18 cellular contexts compared by ENCODE assay signal in the genomic region with DNA sequence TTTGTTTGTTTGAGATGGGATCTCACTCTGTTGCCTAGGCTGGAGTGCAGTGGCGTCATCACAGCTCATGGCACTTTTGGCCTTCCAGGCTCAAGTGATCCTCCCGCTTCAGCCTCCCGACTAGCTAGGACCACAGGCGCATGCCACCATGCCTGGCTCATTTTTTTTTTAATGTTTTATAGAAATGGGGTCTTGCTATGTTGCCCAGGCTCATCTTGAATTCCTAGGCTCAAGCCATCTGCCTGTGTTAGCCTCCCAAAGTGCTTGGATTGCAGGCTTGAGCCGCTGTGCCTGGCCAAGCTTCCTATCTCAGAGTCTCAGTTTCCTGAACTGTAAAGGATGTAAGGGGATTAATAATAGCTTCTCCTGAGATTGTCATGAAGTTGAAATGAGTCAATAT. TPM values are rescaled to one million over a fixed set of nuclear protein-coding genes. Genes with fewer than 3 reads are reported as not detected.
DNase-seq lines count a peak whose midpoint lies in the region; ATAC-seq and TF ChIP-seq lines count a peak whose summit lies in the region.
"Had no signal": no experiment of that assay in that cellular context is flagged by ENCODE, and none has a peak within 500 bp of the region (broad histone marks: within the 10 kb centered on the region; RNA-seq: fewer than 3 reads in every experiment).

No MANE protein-coding gene starts in this region.

- DNase-seq in natural killer cell, result no peak
- no peak for DNase-seq in natural killer cell treated with Interleukin-12 subunit alpha and Interleukin-12 subunit beta and Interleukin-15 and Interleukin-18, amount 100 ng/mL, for 72 hours (ENCODE audit: low spot score)
- no peak for DNase-seq in T-helper 17 cell
- no peak for DNase-seq in effector memory CD8-positive, alpha-beta T cell
- DNase-seq in stimulated activated effector memory CD8-positive, alpha-beta T cell treated with anti-CD3 and anti-CD28 coated beads, Interleukin-12 subunit alpha, Interleukin-12 subunit beta, amount 100 ng/mL, for 72 hours (ENCODE audit: low spot score in 2 of 2), result no peak
- no peak for DNase-seq in GF-D8 (lab: John Stamatoyannopoulos, UW)
- no peak for DNase-seq in SW480 (ENCODE audit: low spot score)
- DNase-seq: Calu3, DMS79 treated with DMSO at 0.1 percent for 48 hours, IMR-90, MM.1S, NCI-H2029 treated with DMSO at 0.1 percent for 48 hours, NCI-H446 treated with DMSO at 0.1 percent for 48 hours, NCI-H526 treated with DMSO at 0.1 percent for 48 hours, Right ventricle myocardium superior, RPMI8226 had no signal

- H3K9me3 ChIP-seq in T-helper 17 cell (ENCODE audit: control insufficient read depth, low read length, poor library complexity, severe bottlenecking), result no peaks in the 10 kb centered on the region
- H3K9me3 ChIP-seq: SJSA1 had no signal

- no peaks in the 10 kb centered on the region for H3K27me3 Mint-ChIP-seq in natural killer cell (ENCODE audit: low read depth in 2 of 2)
- no peaks in the 10 kb centered on the region for H3K27me3 Mint-ChIP-seq in natural killer cell treated with Interleukin-12 subunit alpha and Interleukin-12 subunit beta and Interleukin-15 and Interleukin-18, amount 100 ng/mL, for 72 hours
- H3K27me3 Mint-ChIP-seq in T-helper 17 cell, result no peaks in the 10 kb centered on the region
- H3K27me3 Mint-ChIP-seq in effector memory CD8-positive, alpha-beta T cell, result no peaks in the 10 kb centered on the region

- no peaks in the 10 kb centered on the region for H3K36me3 Mint-ChIP-seq in natural killer cell
- no peaks in the 10 kb centered on the region for H3K36me3 Mint-ChIP-seq in natural killer cell treated with Interleukin-12 subunit alpha and Interleukin-12 subunit beta and Interleukin-15 and Interleukin-18, amount 100 ng/mL, for 72 hours
- H3K36me3 Mint-ChIP-seq in T-helper 17 cell (ENCODE audit: low read depth), result peaks cover 7% of the 10 kb centered on the region
- peaks cover 24% of the 10 kb centered on the region for H3K36me3 Mint-ChIP-seq in effector memory CD8-positive, alpha-beta T cell (ENCODE audit: insufficient read depth)
- H3K36me3 Mint-ChIP-seq in stimulated activated effector memory CD8-positive, alpha-beta T cell treated with anti-CD3 and anti-CD28 coated beads, Interleukin-12 subunit alpha, Interleukin-12 subunit beta, amount 100 ng/mL, for 72 hours, result peaks cover 23% of the 10 kb centered on the region

- TF ChIP-seq CTCF in natural killer cell (IDR thresholded peaks at IDR 0.05), result no peak

- no peaks in the 10 kb centered on the region for H3K9me3 Mint-ChIP-seq in natural killer cell
- no peaks in the 10 kb centered on the region for H3K9me3 Mint-ChIP-seq in natural killer cell treated with Interleukin-12 subunit alpha and Interleukin-12 subunit beta and Interleukin-15 and Interleukin-18, amount 100 ng/mL, for 72 hours
- H3K9me3 Mint-ChIP-seq in effector memory CD8-positive, alpha-beta T cell, result no peaks in the 10 kb centered on the region
- H3K9me3 Mint-ChIP-seq in stimulated activated effector memory CD8-positive, alpha-beta T cell treated with anti-CD3 and anti-CD28 coated beads, Interleukin-12 subunit alpha, Interleukin-12 subunit beta, amount 100 ng/mL, for 72 hours, result no peaks in the 10 kb centered on the region

- peaks cover 76 to 80% of the 10 kb centered on the region in 2 donors for H3K4me1 Mint-ChIP-seq in natural killer cell
- H3K4me1 Mint-ChIP-seq in natural killer cell treated with Interleukin-12 subunit alpha and Interleukin-12 subunit beta and Interleukin-15 and Interleukin-18, amount 100 ng/mL, for 72 hours (ENCODE audit: low read depth in 2 of 2), result peaks cover 33 to 44% of the 10 kb centered on the region in 2 donors
- peaks cover 52% of the 10 kb centered on the region for H3K4me1 Mint-ChIP-seq in T-helper 17 cell
- H3K4me1 Mint-ChIP-seq in effector memory CD8-positive, alpha-beta T cell (ENCODE audit: low read depth in 2 of 2), result peaks cover 66 to 74% of the 10 kb centered on the region in 2 donors
- peaks cover 79% of the 10 kb centered on the region for H3K4me1 Mint-ChIP-seq in stimulated activated effector memory CD8-positive, alpha-beta T cell treated with anti-CD3 and anti-CD28 coated beads, Interleukin-12 subunit alpha, Interleukin-12 subunit beta, amount 100 ng/mL, for 72 hours

- ATAC-seq in natural killer cell, result no peak
- ATAC-seq in natural killer cell treated with Interleukin-12 subunit alpha and Interleukin-12 subunit beta and Interleukin-15 and Interleukin-18, amount 100 ng/mL, for 72 hours, result no peak
- no peak for ATAC-seq in T-helper 17 cell
- no peak for ATAC-seq in effector memory CD8-positive, alpha-beta T cell (replicated peaks)
- no peak for ATAC-seq in stimulated activated effector memory CD8-positive, alpha-beta T cell treated with anti-CD3 and anti-CD28 coated beads, Interleukin-12 subunit alpha, Interleukin-12 subunit beta, amount 100 ng/mL, for 72 hours
- ATAC-seq in HG03520 (IDR thresholded peaks at IDR 0.05; ENCODE audit: unreplicated experiment), result no peak

- H3K4me3 Mint-ChIP-seq in natural killer cell (peak overlapping the region; percentile 49), T-helper 17 cell (no peak overlapping the region)
- no peak overlapping the region for H3K4me3 Mint-ChIP-seq in natural killer cell treated with Interleukin-12 subunit alpha and Interleukin-12 subunit beta and Interleukin-15 and Interleukin-18, amount 100 ng/mL, for 72 hours
- peak overlapping the region in 1 of 2 donors; percentile 29 for H3K4me3 Mint-ChIP-seq in effector memory CD8-positive, alpha-beta T cell
- no peak overlapping the region for H3K4me3 Mint-ChIP-seq in stimulated activated effector memory CD8-positive, alpha-beta T cell treated with anti-CD3 and anti-CD28 coated beads, Interleukin-12 subunit alpha, Interleukin-12 subunit beta, amount 100 ng/mL, for 72 hours

- H3K27ac Mint-ChIP-seq in natural killer cell (peak overlapping the region; percentile 80 to 81), T-helper 17 cell (peak overlapping the region; percentile 63)
- peak overlapping the region in 1 of 2 donors; percentile 11 for H3K27ac Mint-ChIP-seq in natural killer cell treated with Interleukin-12 subunit alpha and Interleukin-12 subunit beta and Interleukin-15 and Interleukin-18, amount 100 ng/mL, for 72 hours
- peak overlapping the region; percentile 16 to 80 for H3K27ac Mint-ChIP-seq in effector memory CD8-positive, alpha-beta T cell
- H3K27ac Mint-ChIP-seq in stimulated activated effector memory CD8-positive, alpha-beta T cell treated with anti-CD3 and anti-CD28 coated beads, Interleukin-12 subunit alpha, Interleukin-12 subunit beta, amount 100 ng/mL, for 72 hours, result peak overlapping the region; percentile 67

- intact Hi-C loops in natural killer cell (cut with micrococcal nuclease), result loop anchor here (10.0 kb wide), 1 partner anchor 194 kb away; a partner anchor contains a TSS

RNA-seq across cellular contexts. Expression of a gene that starts 8.0 kb away (rescaled TPM):
- 10 to 100 TPM; 59.3 to 60.9 (median 59.8) TPM for total RNA-seq in natural killer cell
- 1 to 10 TPM; 1.1 TPM for total RNA-seq in natural killer cell treated with Interleukin-12 subunit alpha and Interleukin-12 subunit beta and Interleukin-15 and Interleukin-18, amount 100 ng/mL, for 72 hours
- 10 to 100 TPM; 14.7 to 17.7 TPM for total RNA-seq in T-helper 17 cell
- total RNA-seq: SJSA1 had no signal

Comparison
In these comparisons a context has a peak if more than half of its experiments do, and no peak if none do; other contexts are left out.
1. RNA of a gene that starts 8.0 kb away (total RNA-seq): 59.3 to 60.9 TPM in natural killer cell and 14.7 to 17.7 TPM in T-helper 17 cell; 1.1 TPM in natural killer cell treated with Interleukin-12 subunit alpha and Interleukin-12 subunit beta and Interleukin-15 and Interleukin-18, amount 100 ng/mL, for 72 hours; every median in the first group is over 4 times any median in the second.